In genomic region chr12:18887368-18887767, GRCh38 we compare ENCODE assay signal across 22 cellular contexts.
"Had no signal": no experiment of that assay in that cellular context is flagged by ENCODE, and none has a peak within 500 bp of the region (broad histone marks: within the 10 kb centered on the region; RNA-seq: fewer than 3 reads in every experiment).

No MANE protein-coding gene starts in this region.

- H3K36me3 Mint-ChIP-seq: activated CD8-positive, alpha-beta memory T cell treated with anti-CD3 and anti-CD28 coated beads, Interleukin-2, amount 10 ng/mL, durations not matched to agents 7 days and 5 days; activated naive CD4-positive, alpha-beta T cell treated with anti-CD3 and anti-CD28 coated beads, Interleukin-2, amount 50 U/mL, for 24 hours had no signal

- H3K27ac Mint-ChIP-seq: activated B cell treated with CpG ODN at 0.5 μM for 24 hours; activated CD4-positive, alpha-beta T cell treated with anti-CD3 and anti-CD28 coated beads, Interleukin-2, amount 10 ng/mL, durations not matched to agents 24 days and 14 days; activated CD8-positive, alpha-beta memory T cell treated with anti-CD3 and anti-CD28 coated beads, Interleukin-2, amount 10 ng/mL, durations not matched to agents 7 days and 5 days; activated naive CD4-positive, alpha-beta T cell treated with anti-CD3 and anti-CD28 coated beads, Interleukin-2, amount 50 U/mL, for 24 hours; activated T-cell treated with anti-CD3 and anti-CD28 coated beads, Interleukin-2, amount 50 U/mL, for 24 hours; activated T-helper 1 cell treated with anti-CD3 and anti-CD28 coated beads, Interleukin-12 subunit alpha, Interleukin-12 subunit beta, Interleukin-2, Interleukin-4 antibody, amounts not matched to agents 30 ng/mL and 10 ng/mL and 1 ng/mL, durations not matched to agents 14 hours and 24 hours and 36 hours; T-helper 17 cell had no signal

- DNase-seq: activated B cell treated with CpG ODN at 0.5 μM for 24 hours; activated CD4-positive, alpha-beta T cell treated with anti-CD3 and anti-CD28 coated beads for 1 hour; activated CD4-positive, alpha-beta T cell treated with anti-CD3 and anti-CD28 coated beads, Interleukin-2, amount 10 ng/mL, durations not matched to agents 24 days and 14 days; activated CD4-positive, alpha-beta T cell treated with anti-CD3 and anti-CD28 coated beads, Interleukin-2, amount 50 U/mL, for 48 hours; activated CD8-positive, alpha-beta memory T cell treated with anti-CD3 and anti-CD28 coated beads, Interleukin-2, amount 10 ng/mL, durations not matched to agents 7 days and 5 days; activated effector memory CD4-positive, alpha-beta T cell treated with Interleukin-2 at 50 U/mL for 16 hours; activated naive CD4-positive, alpha-beta T cell; activated T-cell treated with anti-CD3 and anti-CD28 coated beads, Interleukin-2, amount 50 U/mL, for 24 hours; aorta; IMR-90; KBM-7; NCI-H1048; NCI-H187 treated with DMSO at 0.1 percent for 48 hours; NCI-H2081 treated with DMSO at 0.1 percent for 48 hours; NCI-H226; NCI-H526; PC-3; SIG-M5; T-helper 17 cell; T-helper 9 cell had no signal

- ATAC-seq: activated CD8-positive, alpha-beta memory T cell treated with anti-CD3 and anti-CD28 coated beads, Interleukin-2, amount 10 ng/mL, durations not matched to agents 7 days and 5 days; PC-3; T-helper 17 cell had no signal

- H3K4me3 Mint-ChIP-seq: activated B cell treated with CpG ODN at 0.5 μM for 24 hours; activated CD4-positive, alpha-beta T cell treated with anti-CD3 and anti-CD28 coated beads, Interleukin-2, amount 10 ng/mL, durations not matched to agents 24 days and 14 days; activated CD8-positive, alpha-beta memory T cell treated with anti-CD3 and anti-CD28 coated beads, Interleukin-2, amount 10 ng/mL, durations not matched to agents 7 days and 5 days; activated naive CD4-positive, alpha-beta T cell treated with anti-CD3 and anti-CD28 coated beads, Interleukin-2, amount 50 U/mL, for 24 hours; activated T-cell treated with anti-CD3 and anti-CD28 coated beads, Interleukin-2, amount 50 U/mL, for 24 hours; activated T-helper 1 cell treated with anti-CD3 and anti-CD28 coated beads, Interleukin-12 subunit alpha, Interleukin-12 subunit beta, Interleukin-2, Interleukin-4 antibody, amounts not matched to agents 30 ng/mL and 10 ng/mL and 1 ng/mL, durations not matched to agents 14 hours and 24 hours and 36 hours; T-helper 17 cell had no signal

- H3K27me3 Mint-ChIP-seq: activated B cell treated with CpG ODN at 0.5 μM for 24 hours; activated CD4-positive, alpha-beta T cell treated with anti-CD3 and anti-CD28 coated beads, Interleukin-2, amount 10 ng/mL, durations not matched to agents 24 days and 14 days; activated naive CD4-positive, alpha-beta T cell treated with anti-CD3 and anti-CD28 coated beads, Interleukin-2, amount 50 U/mL, for 24 hours; activated T-cell treated with anti-CD3 and anti-CD28 coated beads, Interleukin-2, amount 50 U/mL, for 24 hours had no signal

- H3K4me1 Mint-ChIP-seq: activated B cell treated with CpG ODN at 0.5 μM for 24 hours; activated CD4-positive, alpha-beta T cell treated with anti-CD3 and anti-CD28 coated beads, Interleukin-2, amount 10 ng/mL, durations not matched to agents 24 days and 14 days; activated CD8-positive, alpha-beta memory T cell treated with anti-CD3 and anti-CD28 coated beads, Interleukin-2, amount 10 ng/mL, durations not matched to agents 7 days and 5 days; activated naive CD4-positive, alpha-beta T cell treated with anti-CD3 and anti-CD28 coated beads, Interleukin-2, amount 50 U/mL, for 24 hours; T-helper 17 cell had no signal

- H3K9me3 Mint-ChIP-seq: activated CD4-positive, alpha-beta T cell treated with anti-CD3 and anti-CD28 coated beads, Interleukin-2, amount 10 ng/mL, durations not matched to agents 24 days and 14 days; activated naive CD4-positive, alpha-beta T cell treated with anti-CD3 and anti-CD28 coated beads, Interleukin-2, amount 50 U/mL, for 24 hours; activated T-cell treated with anti-CD3 and anti-CD28 coated beads, Interleukin-2, amount 50 U/mL, for 24 hours; activated T-helper 1 cell treated with anti-CD3 and anti-CD28 coated beads, Interleukin-12 subunit alpha, Interleukin-12 subunit beta, Interleukin-2, Interleukin-4 antibody, amounts not matched to agents 30 ng/mL and 10 ng/mL and 1 ng/mL, durations not matched to agents 14 hours and 24 hours and 36 hours had no signal
